Comparison of ENCODE assay signal across 15 cellular contexts in genomic region chr10:71359364-71360046, GRCh38. TPM values are rescaled to one million over a fixed set of nuclear protein-coding genes. Genes with fewer than 3 reads are reported as not detected.
DNase-seq lines count a peak whose midpoint lies in the region; ATAC-seq, FAIRE-seq and TF ChIP-seq lines count a peak whose summit lies in the region.
"Had no signal": no experiment of that assay in that cellular context is flagged by ENCODE, and none has a peak within 500 bp of the region (broad histone marks: within the 10 kb centered on the region; RNA-seq: fewer than 3 reads in every experiment).

No MANE protein-coding gene starts in this region.

- no peaks in the 10 kb centered on the region for H3K9me3 ChIP-seq in A549
- H3K9me3 ChIP-seq in OCI-LY3 (ENCODE audit: insufficient read depth, low read length), result no peaks in the 10 kb centered on the region
- H3K9me3 ChIP-seq in T-helper 17 cell (ENCODE audit: control insufficient read depth, low read length, poor library complexity, severe bottlenecking), result no peaks in the 10 kb centered on the region
- no peaks in the 10 kb centered on the region for H3K9me3 ChIP-seq in neural progenitor cell (ENCODE audit: low read depth)
- H3K9me3 ChIP-seq: thyroid gland had no signal

- POLR2A ChIA-PET in A549 (lab: Yijun Ruan, JAX), result no interaction called here

- H3K4me2 ChIP-seq in A549 (no peak overlapping the region), OCI-LY3 (ENCODE audit: low read length) (peak overlapping the region; percentile 65), neural progenitor cell (no peak overlapping the region)

- H3K36me3 ChIP-seq in OCI-LY3 (replicated peaks; ENCODE audit: low read depth, low read length), result peaks cover 3% of the 10 kb centered on the region
- no peaks in the 10 kb centered on the region for H3K36me3 ChIP-seq in neural progenitor cell

- no peak for ATAC-seq in A549
- peak; percentile 71 for ATAC-seq in GM21529 (IDR thresholded peaks at IDR 0.05; ENCODE audit: unreplicated experiment)
- ATAC-seq in left cardiac atrium, result peak; percentile 75 to 80
- no peak for ATAC-seq in T-helper 17 cell

- DNase-seq in A549 (ENCODE audit: low read depth in 1 of 2, low spot score in 1 of 2) (no peak), left cardiac atrium (peak; percentile 64), T-helper 17 cell (no peak), LoVo (ENCODE audit: low spot score) (no peak), neural progenitor cell (ENCODE audit: low spot score) (no peak)
- DNase-seq in activated naive CD4-positive, alpha-beta T cell treated with anti-CD3 and anti-CD28 coated beads, Interleukin-2, amount 50 U/mL, for 16 hours, result no peak
- DNase-seq: 8988T; activated T-cell treated with anti-CD3 and anti-CD28 coated beads, Interleukin-2, amount 50 U/mL, for 1 hour; cerebellar nuclear complex; EL; stimulated activated CD4-positive, alpha-beta T cell treated with anti-CD3 and anti-CD28 coated beads, Interleukin-4, amount 100 ng/mL, for 1 hour; thyroid gland had no signal

- FAIRE-seq in A549 (lab: Jason Lieb, UNC), result no peak

- H4K20me1 ChIP-seq in OCI-LY3 (ENCODE audit: insufficient read depth, low read length), result no peaks in the 10 kb centered on the region
- no peaks in the 10 kb centered on the region for H4K20me1 ChIP-seq in neural progenitor cell (ENCODE audit: low read depth)

- peaks cover 8% of the 10 kb centered on the region for H3K4me1 ChIP-seq in A549
- peaks cover 35% of the 10 kb centered on the region for H3K4me1 ChIP-seq in OCI-LY3 (ENCODE audit: low read length)
- no peaks in the 10 kb centered on the region for H3K4me1 ChIP-seq in neural progenitor cell

- CTCF ChIA-PET in A549 (lab: Yijun Ruan, JAX), result interaction anchor here (0.6 to 47.4 kb wide), 7 partner anchors 11 to 353 kb away, joined by 3 to 977 read pairs (median 5); partner anchors contain the start of gene SLC29A3

- no peak for TF ChIP-seq RAD21 in A549 (conservative IDR thresholded peaks at IDR 0.05 in 1 of 2, IDR thresholded peaks at IDR 0.05 in 1 of 2)

- H3K27me3 Mint-ChIP-seq in T-helper 17 cell (no peaks in the 10 kb centered on the region), neural progenitor cell (ENCODE audit: insufficient read depth, low read depth) (peaks cover 2% of the 10 kb centered on the region)

- no peak overlapping the region for H3K4me3 Mint-ChIP-seq in T-helper 17 cell
- no peak overlapping the region for H3K4me3 Mint-ChIP-seq in neural progenitor cell
- H3K4me3 Mint-ChIP-seq: T-helper 1 cell treated with Interleukin-12 subunit alpha and Interleukin-12 subunit beta and Interleukin-4 antibody, amounts not matched to agents 30 μg/mL and 1 μg/mL, for 36 hours had no signal

- H3K4me3 ChIP-seq in A549 (no peak overlapping the region), OCI-LY3 (ENCODE audit: low read length) (peak overlapping the region; percentile 24; the same call in 1 of the 2 replicates), neural progenitor cell (no peak overlapping the region)
- H3K4me3 ChIP-seq: thyroid gland had no signal

- H2AFZ ChIP-seq in OCI-LY3 (ENCODE audit: low read depth, low read length) (no peak overlapping the region), neural progenitor cell (replicated peaks) (no peak overlapping the region)

- WGBS in A549 (ENCODE audit: missing lambda C conversion rate), result 76% methylated on average over 9 of the region's 9 CpGs

- intact Hi-C loops in left cardiac atrium (cut with DNase I), result no loop called here

- H3K36me3 Mint-ChIP-seq in T-helper 17 cell (ENCODE audit: low read depth) (peaks cover 14% of the 10 kb centered on the region), neural progenitor cell (peaks cover 7% of the 10 kb centered on the region)

- H3K9ac ChIP-seq in OCI-LY3 (ENCODE audit: low read length) (peak overlapping the region; percentile 47; the same call in 1 of the 2 replicates), neural progenitor cell (no peak overlapping the region)

- H3K27ac Mint-ChIP-seq in T-helper 17 cell (no peak overlapping the region), neural progenitor cell (no peak overlapping the region)
- H3K27ac Mint-ChIP-seq: T-helper 1 cell treated with Interleukin-12 subunit alpha and Interleukin-12 subunit beta and Interleukin-4 antibody, amounts not matched to agents 30 μg/mL and 1 μg/mL, for 36 hours had no signal

- H3K4me1 Mint-ChIP-seq in T-helper 17 cell (peaks cover 2% of the 10 kb centered on the region), neural progenitor cell (peaks cover 6% of the 10 kb centered on the region)

- H3K79me2 ChIP-seq in OCI-LY3 (ENCODE audit: low read length) (no peaks in the 10 kb centered on the region), neural progenitor cell (ENCODE audit: low read depth) (no peaks in the 10 kb centered on the region)

- no peaks in the 10 kb centered on the region for H3F3A ChIP-seq in neural progenitor cell (ENCODE audit: low read depth)

- H3K27me3 ChIP-seq in OCI-LY3 (ENCODE audit: low read depth, low read length) (no peaks in the 10 kb centered on the region), neural progenitor cell (no peaks in the 10 kb centered on the region)
- H3K27me3 ChIP-seq: thyroid gland had no signal

- H3K27ac ChIP-seq in A549 (no peak overlapping the region), OCI-LY3 (ENCODE audit: low read length) (peak overlapping the region; percentile 84), neural progenitor cell (no peak overlapping the region)
- H3K27ac ChIP-seq: thyroid gland had no signal

- no peak for TF ChIP-seq POLR2A in A549 (IDR thresholded peaks at IDR 0.05; ENCODE audit: low read length)

- TF ChIP-seq EP300 in A549 (IDR thresholded peaks at IDR 0.05), result no peak

- TF ChIP-seq CTCF in A549 (IDR thresholded peaks at IDR 0.05), result no peak
- no peak for TF ChIP-seq CTCF in OCI-LY3 (IDR thresholded peaks at IDR 0.05; ENCODE audit: low read depth, low read length)
- TF ChIP-seq CTCF in neural progenitor cell (IDR thresholded peaks at IDR 0.05), result no peak

- no peaks in the 10 kb centered on the region for H3K9me3 Mint-ChIP-seq in neural progenitor cell
- H3K9me3 Mint-ChIP-seq: T-helper 1 cell treated with Interleukin-12 subunit alpha and Interleukin-12 subunit beta and Interleukin-4 antibody, amounts not matched to agents 30 μg/mL and 1 μg/mL, for 36 hours had no signal

TF ChIP-seq in A549, 52 proteins besides CTCF, POLR2A, EP300 and RAD21:
- TF ChIP-seq HOXB13 (CRISPR knock-in tag; IDR thresholded peaks at IDR 0.05; ENCODE audit: low read depth) (no peak), ZFP36 (IDR thresholded peaks at IDR 0.05; ENCODE audit: borderline replicate concordance, partially characterized antibody) (peak; percentile 8)

RNA-seq across cellular contexts. Expression of gene CDH23, which starts 37.2 kb away (rescaled TPM):
- 1.0 and 1.1 TPM in 2 replicates for polyA plus RNA-seq in A549 (2011; rRNA removed)
- polyA plus RNA-seq in A549 (2012; cell fraction: cytosol; rRNA removed), result 2.6 and 3.2 TPM in 2 replicates
- 2.8 and 3.7 TPM in 2 replicates for polyA plus RNA-seq in A549 (2012; cell fraction: nucleus; rRNA removed)
- 2.1 to 2.3 TPM (median 2.1 TPM) in 3 replicates for polyA plus RNA-seq in A549 (2017; fragmentation: RNase III; extraction: RNeasy Plus Mini Kit Qiagen cat#74134 plus additional on column Dnase treatment)
- 3.4 TPM in 2 replicates for polyA minus RNA-seq in A549 (2011; rRNA and poly(A)+ RNA removed)
- total RNA-seq in left cardiac atrium, result 1 to 10 TPM; 4.7 to 8.0 TPM
- total RNA-seq in T-helper 17 cell, result 1 to 10 TPM; 8.1 to 9.0 TPM
- 5.9 and 10.3 TPM in 2 replicates for total RNA-seq in neural progenitor cell (ENCODE audit: low replicate concordance)

RNA-seq across cellular contexts. Expression of gene SLC29A3, which starts 40.4 kb away (rescaled TPM):
- 7.2 and 12.6 TPM in 2 replicates for polyA plus RNA-seq in A549 (2011; rRNA removed)
- 9.7 and 14.7 TPM in 2 replicates for polyA plus RNA-seq in A549 (2012; cell fraction: cytosol; rRNA removed)
- 14.0 and 15.5 TPM in 2 replicates for polyA plus RNA-seq in A549 (2012; cell fraction: nucleus; rRNA removed)
- polyA plus RNA-seq in A549 (2017; fragmentation: RNase III; extraction: RNeasy Plus Mini Kit Qiagen cat#74134 plus additional on column Dnase treatment), result 9.9 to 11.4 TPM (median 10.2 TPM) in 3 replicates
- 16.2 and 18.7 TPM in 2 replicates for polyA minus RNA-seq in A549 (2011; rRNA and poly(A)+ RNA removed)
- total RNA-seq in left cardiac atrium, result 1 to 10 TPM; 2.5 to 3.6 TPM
- total RNA-seq in T-helper 17 cell, result 1 to 10 TPM; 3.2 to 3.3 TPM
- total RNA-seq in neural progenitor cell (ENCODE audit: low replicate concordance), result 2.5 and 9.0 TPM in 2 replicates

Comparison
In these comparisons a context has a peak if more than half of its experiments do, and no peak if none do; other contexts are left out.
1. ATAC-seq: peak in GM21529 (single experiment) and left cardiac atrium (2 of 2); none in A549 (0 of 2) and T-helper 17 cell (single experiment).